ENCODE assay signal across 13 cellular contexts in genomic region chr12:98911396-98911795, GRCh38.
A peak's percentile ranks its signal among the peaks of the same experiment; 100 is the strongest.
DNase-seq lines count a peak whose midpoint lies in the region; TF ChIP-seq lines count a peak whose summit lies in the region.
"Had no signal": no experiment of that assay in that cellular context is flagged by ENCODE, and none has a peak within 500 bp of the region (broad histone marks: within the 10 kb centered on the region; RNA-seq: fewer than 3 reads in every experiment).

No MANE protein-coding gene starts in this region.

- H3K27ac Mint-ChIP-seq in endodermal cell (no peak overlapping the region), chondrocyte (ENCODE audit: unreplicated experiment) (no peak overlapping the region)
- H3K27ac Mint-ChIP-seq: CD14-positive monocyte; CD8-positive, alpha-beta T cell had no signal

- DNase-seq in DMS 273 (lab: John Stamatoyannopoulos, UW; ENCODE audit: unreplicated experiment): peak; percentile 2
- no peak for DNase-seq in DMS 273 treated with DMSO at 0.1 percent for 48 hours (lab: John Stamatoyannopoulos, UW)
- DNase-seq in NCI-H2227 (lab: John Stamatoyannopoulos, UW; ENCODE audit: unreplicated experiment): peak; percentile 22
- no peak for DNase-seq in NCI-H2227 treated with DMSO at 0.1 percent for 48 hours (lab: John Stamatoyannopoulos, UW)
- DNase-seq in Daoy (ENCODE audit: low read depth): peak; percentile 56
- no peak for DNase-seq in endodermal cell
- no peak for DNase-seq in chondrocyte (ENCODE audit: low spot score)
- DNase-seq: CD8-positive, alpha-beta T cell; COR-L47; DMS53 had no signal

- 88 to 94% methylated on average over 2 of the region's 2 CpGs for WGBS in endodermal cell (ENCODE audit: insufficient coverage in 1 of 2, insufficient read length in 1 of 2), 2 experiments

- H3K27me3 Mint-ChIP-seq in endodermal cell (ENCODE audit: insufficient read depth): no peaks in the 10 kb centered on the region
- peaks cover 19% of the 10 kb centered on the region for H3K27me3 Mint-ChIP-seq in chondrocyte (ENCODE audit: low read depth)

- H3K9ac ChIP-seq in endodermal cell (ENCODE audit: extremely low read depth, low read length, poor library complexity, severe bottlenecking): no peak overlapping the region

- TF ChIP-seq CTCF in endodermal cell (conservative IDR thresholded peaks at IDR 0.05) (peak; percentile 11), chondrocyte (IDR thresholded peaks at IDR 0.05) (no peak)

- no peak overlapping the region for H3K27ac ChIP-seq in endodermal cell (ENCODE audit: low read depth, low read length)
- H3K27ac ChIP-seq: 22Rv1 had no signal

- H3K9me3 Mint-ChIP-seq in endodermal cell (no peaks in the 10 kb centered on the region), chondrocyte (ENCODE audit: low read depth) (no peaks in the 10 kb centered on the region)
- H3K9me3 Mint-ChIP-seq: CD8-positive, alpha-beta T cell had no signal

- no peaks in the 10 kb centered on the region for H3K27me3 ChIP-seq in endodermal cell (ENCODE audit: control insufficient read depth, insufficient read depth, low read length, poor library complexity, severe bottlenecking)

- H3K4me1 ChIP-seq in endodermal cell (ENCODE audit: control insufficient read depth, insufficient read depth, low read length): peaks cover 13% of the 10 kb centered on the region
- H3K4me1 ChIP-seq: HAP-1 had no signal

- no peaks in the 10 kb centered on the region for H3K36me3 Mint-ChIP-seq in endodermal cell (ENCODE audit: low read depth)
- no peaks in the 10 kb centered on the region for H3K36me3 Mint-ChIP-seq in chondrocyte (ENCODE audit: low read depth)
- H3K36me3 Mint-ChIP-seq: CD14-positive monocyte; CD8-positive, alpha-beta T cell had no signal

- no peaks in the 10 kb centered on the region for H3K9me3 ChIP-seq in endodermal cell (ENCODE audit: control insufficient read depth, low read length)
- H3K9me3 ChIP-seq: HAP-1 had no signal

- H3K4me3 Mint-ChIP-seq in endodermal cell (no peak overlapping the region), chondrocyte (ENCODE audit: unreplicated experiment) (no peak overlapping the region)
- H3K4me3 Mint-ChIP-seq: CD14-positive monocyte; CD8-positive, alpha-beta T cell had no signal

- H3K4me3 ChIP-seq in endodermal cell (ENCODE audit: low read length): no peak overlapping the region
- H3K4me3 ChIP-seq: HAP-1 had no signal

- H3K36me3 ChIP-seq in endodermal cell (ENCODE audit: control insufficient read depth, insufficient read depth, low read length): no peaks in the 10 kb centered on the region
- H3K36me3 ChIP-seq: HAP-1 had no signal

- H3K4me1 Mint-ChIP-seq in endodermal cell: peaks cover 14% of the 10 kb centered on the region
- peaks cover 5% of the 10 kb centered on the region for H3K4me1 Mint-ChIP-seq in chondrocyte (ENCODE audit: low read depth)
- H3K4me1 Mint-ChIP-seq: CD14-positive monocyte had no signal

Comparison
In these comparisons a context has a peak if more than half of its experiments do, and no peak if none do; other contexts are left out.
1. DNase-seq: peak in DMS 273 (single experiment), NCI-H2227 (single experiment) and Daoy (single experiment); none in DMS 273 treated with DMSO at 0.1 percent for 48 hours (single experiment), NCI-H2227 treated with DMSO at 0.1 percent for 48 hours (single experiment), endodermal cell (single experiment) and chondrocyte (single experiment).